8 cellular contexts compared by ENCODE assay signal in the genomic region with DNA sequence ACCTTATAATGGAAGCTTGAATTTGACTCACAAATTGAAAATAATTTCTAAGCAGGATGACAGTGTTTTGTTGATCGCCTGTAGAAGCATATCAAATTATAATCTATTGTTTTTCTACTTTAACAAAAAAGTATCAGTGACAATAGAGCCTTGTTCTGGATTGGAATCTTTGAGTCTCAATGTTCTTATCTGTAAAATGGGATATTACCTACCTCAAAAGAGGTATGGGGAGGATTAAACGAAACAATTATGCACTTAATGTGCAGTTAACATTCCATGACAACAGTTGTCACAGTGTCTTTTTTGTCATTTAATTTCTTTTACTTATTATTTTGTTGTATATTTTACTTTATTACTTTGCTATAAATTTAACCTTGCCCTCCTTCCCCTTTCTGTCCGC. TPM values are rescaled to one million over a fixed set of nuclear protein-coding genes. Genes with fewer than 3 reads are reported as not detected.
A peak's percentile ranks its signal among the peaks of the same experiment; 100 is the strongest.
DNase-seq lines count a peak whose midpoint lies in the region; ATAC-seq, FAIRE-seq and TF ChIP-seq lines count a peak whose summit lies in the region.

No MANE protein-coding gene starts in this region.

- no peak overlapping the region for H2BK120ac ChIP-seq in mesendoderm (ENCODE audit: low read depth, low read length)

- no peaks in the 10 kb centered on the region for H4K20me1 ChIP-seq in GM12878 (ENCODE audit: control insufficient read depth, insufficient read depth)

- no peak overlapping the region for H4K5ac ChIP-seq in mesendoderm (ENCODE audit: low read length)

- in situ Hi-C loops in GM12878 (cut with MboI), result no loop called here

- FAIRE-seq in GM12878 (lab: Jason Lieb, UNC), result no peak

- peaks cover 46% of the 10 kb centered on the region for H3K79me2 ChIP-seq in GM12878 (ENCODE audit: control insufficient read depth, insufficient read depth, low read length)
- H3K79me2 ChIP-seq in mesendoderm (ENCODE audit: control insufficient read depth, insufficient read depth, low read length), result peaks cover 15% of the 10 kb centered on the region

- no TSS peak for BruUV-seq in GM12878 (replicated peaks; lab: Mats Ljungman, UMichigan)

- H3K4me3 ChIP-seq in cardiac muscle cell (peak overlapping the region; percentile 91), GM12878 (peak overlapping the region; percentile 89), mesendoderm (ENCODE audit: low read length) (peak overlapping the region; percentile 67), urinary bladder (ENCODE audit: low read depth, low read length) (peak overlapping the region; percentile 95)

- peaks cover 4% of the 10 kb centered on the region for H3K79me1 ChIP-seq in mesendoderm (ENCODE audit: low read length)

- peak overlapping the region; percentile 97 for H3K56ac ChIP-seq in mesendoderm (ENCODE audit: low read length)

- no peak overlapping the region for H3K23ac ChIP-seq in mesendoderm (ENCODE audit: low read length)

- WGBS in GM12878 (ENCODE audit: insufficient coverage, insufficient replicate concordance, low lambda C conversion rate, missing lambda C conversion rate), result 45% methylated on average over 3 of the region's 3 CpGs
- WGBS in mesendoderm (ENCODE audit: extremely low coverage, insufficient coverage, low lambda C conversion rate), result no CpG with 5 or more reads among the region's 3 CpGs
- 76% methylated on average over 3 of the region's 3 CpGs for WGBS in urinary bladder

- peaks cover 25% of the 10 kb centered on the region for H3K4me1 ChIP-seq in cardiac muscle cell (ENCODE audit: low read depth)
- peaks cover 6% of the 10 kb centered on the region for H3K4me1 ChIP-seq in GM12878 (ENCODE audit: control insufficient read depth, insufficient read depth, low read length)
- no peaks in the 10 kb centered on the region for H3K4me1 ChIP-seq in mesendoderm (ENCODE audit: control insufficient read depth, low read depth, low read length)
- no peaks in the 10 kb centered on the region for H3K4me1 ChIP-seq in urinary bladder (ENCODE audit: insufficient read depth)

- H4K8ac ChIP-seq in mesendoderm (ENCODE audit: low read depth, low read length), result no peak overlapping the region

- H3K4me2 ChIP-seq in GM12878 (ENCODE audit: control insufficient read depth, insufficient read depth) (peak overlapping the region; percentile 91), mesendoderm (ENCODE audit: low read length) (peak overlapping the region; percentile 86)

- H3K27ac ChIP-seq in cardiac muscle cell, result peak overlapping the region; percentile 90
- H3K27ac ChIP-seq in GM12878 (ENCODE audit: control insufficient read depth, insufficient read depth), result peak overlapping the region; percentile 88; the same call in 1 of the 2 replicates
- H3K27ac ChIP-seq in mesendoderm (ENCODE audit: low read depth, low read length), result no peak overlapping the region
- no peak overlapping the region for H3K27ac ChIP-seq in urinary bladder (ENCODE audit: low read depth)

- CTCF ChIA-PET in GM12878 (lab: Yijun Ruan, JAX), result interaction anchor here (3.7 kb wide), 1 partner anchor 11 kb away, joined by 17 read pairs; no protein-coding TSS in a partner anchor

- no peak for TF ChIP-seq POLR2A in GM12878 (IDR thresholded peaks at IDR 0.05; ENCODE audit: low read depth, low read length)

- no peaks in the 10 kb centered on the region for H3K27me3 ChIP-seq in cardiac muscle cell
- H3K27me3 ChIP-seq in GM12878 (replicated peaks in 1 of 2; ENCODE audit: control insufficient read depth in 2 of 2, insufficient read depth in 2 of 2, low read length in 1 of 2), result no peaks in the 10 kb centered on the region
- no peaks in the 10 kb centered on the region for H3K27me3 ChIP-seq in mesendoderm (ENCODE audit: insufficient read depth, low read length, poor library complexity)

- H3K36me3 ChIP-seq in cardiac muscle cell (peaks cover 24% of the 10 kb centered on the region), GM12878 (ENCODE audit: control insufficient read depth in 2 of 2, insufficient read depth in 2 of 2, low read length in 1 of 2) (peaks cover 0 to 25% of the 10 kb centered on the region in 2 experiments), mesendoderm (ENCODE audit: control insufficient read depth, insufficient read depth, low read length) (no peaks in the 10 kb centered on the region), urinary bladder (ENCODE audit: insufficient read depth) (peaks cover 2% of the 10 kb centered on the region)

- H3K9me3 ChIP-seq in cardiac muscle cell (ENCODE audit: low read depth) (no peaks in the 10 kb centered on the region), GM12878 (replicated peaks; ENCODE audit: control insufficient read depth, insufficient read depth, low read length) (no peaks in the 10 kb centered on the region; the same call in 2 of the 3 replicates)

- H3K18ac ChIP-seq in mesendoderm (ENCODE audit: low read length), result no peak overlapping the region

- no peak overlapping the region for H2AFZ ChIP-seq in GM12878 (ENCODE audit: control insufficient read depth, low read depth, low read length)

- ATAC-seq in left ventricle myocardium superior (no peak), GM12878 (no peak), HG02840 (IDR thresholded peaks at IDR 0.05; ENCODE audit: low FRiP score, unreplicated experiment) (no peak)

- no peak overlapping the region for H3K4ac ChIP-seq in mesendoderm (ENCODE audit: low read depth, low read length)

- no peak for TF ChIP-seq EP300 in GM12878 (IDR thresholded peaks at IDR 0.05; ENCODE audit: borderline replicate concordance in 1 of 2, control insufficient read depth in 1 of 2, low read depth in 2 of 2, low read length in 2 of 2)

- H3K9ac ChIP-seq in GM12878 (ENCODE audit: control insufficient read depth, insufficient read depth, low read length), result peak overlapping the region; percentile 92
- peak overlapping the region; percentile 83 for H3K9ac ChIP-seq in mesendoderm (ENCODE audit: low read length)

- DNase-seq in cardiac muscle cell (ENCODE audit: low read depth in 1 of 2, low spot score in 1 of 2) (no peak), left ventricle myocardium superior (no peak), GM12878 (ENCODE audit: low read depth, low spot score) (no peak), mesendoderm (no peak), HK-2 (ENCODE audit: unreplicated experiment) (no peak)
- no peak for DNase-seq in activated CD4-positive, CD25-positive, alpha-beta regulatory T cell treated with anti-CD3 and anti-CD28 coated beads, Interleukin-2, amount 50 U/mL, for 72 hours

- SMC1A ChIA-PET in GM12878 (lab: Charles Lee; ENCODE audit: uncharacterized antibody, unreplicated experiment), result no interaction called here

- POLR2A ChIA-PET in GM12878 (lab: Charles Lee), result interaction anchor here (0.5 kb wide), 1 partner anchor 1107 kb away, joined by 3 read pairs; no protein-coding TSS in a partner anchor

- TF ChIP-seq CTCF in cardiac muscle cell (IDR thresholded peaks at IDR 0.05; ENCODE audit: low read depth, low read length) (no peak), GM12878 (IDR thresholded peaks at IDR 0.05 in 2 of 3, conservative IDR thresholded peaks at IDR 0.05 in 1 of 3; ENCODE audit: control insufficient read depth in 2 of 3, extremely low read depth in 1 of 3, insufficient read depth in 1 of 3, low read depth in 3 of 3, low read length in 3 of 3) (no peak)

- intact Hi-C loops in left ventricle myocardium superior (cut with micrococcal nuclease), result no loop called here
- intact Hi-C loops in GM12878 (cut with micrococcal nuclease; ENCODE audit: unreplicated experiment), result loop anchor here (10.0 kb wide), 1 partner anchor 484 kb away; no protein-coding TSS in a partner anchor

- RAD21 ChIA-PET in GM12878 (lab: Charles Lee; ENCODE audit: unreplicated experiment), result no interaction called here

- no peak for TF ChIP-seq RAD21 in GM12878 (IDR thresholded peaks at IDR 0.05; ENCODE audit: insufficient read depth, low read depth, low read length)

- no peak overlapping the region for H2BK15ac ChIP-seq in mesendoderm (replicated peaks; ENCODE audit: low read depth)

- no peak overlapping the region for H2AK5ac ChIP-seq in mesendoderm (ENCODE audit: low read length)

- H2BK5ac ChIP-seq in mesendoderm (ENCODE audit: low read length), result no peak overlapping the region

TF ChIP-seq in GM12878, 131 proteins besides CTCF, POLR2A, EP300 and RAD21 (continues in another document):
- no peak for TF ChIP-seq IKZF1 (conservative IDR thresholded peaks at IDR 0.05)
- TF ChIP-seq ZNF24 (IDR thresholded peaks at IDR 0.05), result no peak
- TF ChIP-seq MEF2B (IDR thresholded peaks at IDR 0.05; ENCODE audit: partially characterized antibody, poor library complexity, severe bottlenecking), result no peak
- TF ChIP-seq CREB1 (IDR thresholded peaks at IDR 0.05; ENCODE audit: low read depth), result no peak

RNA-seq across cellular contexts. Expression of a gene that starts 1.1 kb away (rescaled TPM):
- 60.6 and 129 TPM in 2 replicates for total RNA-seq in cardiac muscle cell
- 309 and 332 TPM in 2 replicates for polyA plus RNA-seq in cardiac muscle cell
- 225 TPM for total RNA-seq in left ventricle myocardium superior
- total RNA-seq in GM12878 (2013; cell fraction: nucleolus; rRNA removed), result 47.2 and 48.0 TPM in 2 replicates
- 336 and 339 TPM in 2 replicates for total RNA-seq in GM12878 (2014; rRNA removed)
- total RNA-seq in GM12878 (2014; rRNA removed; fragmentation: Illumina TruSeq; extraction: Trizol), result 385 and 416 TPM in 2 replicates
- total RNA-seq in GM12878 (2021), result 248 and 265 TPM in 2 replicates
- 131 TPM for polyA plus RNA-seq in GM12878 (2011; ENCODE audit: low read depth)
- 333 and 409 TPM in 2 replicates for polyA plus RNA-seq in GM12878 (2011; rRNA removed)
- 73.1 and 85.9 TPM in 2 replicates for polyA plus RNA-seq in GM12878 (2011; cell fraction: cytosol; rRNA removed)
- 93.8 and 105 TPM in 2 replicates for polyA plus RNA-seq in GM12878 (2011; cell fraction: nucleus; rRNA removed)
- 275 and 280 TPM in 2 replicates for polyA plus RNA-seq in GM12878 (2012)
- polyA plus RNA-seq in GM12878 (2014; fragmentation: Illumina TruSeq; extraction: Trizol), result 331 and 366 TPM in 2 replicates
- polyA plus RNA-seq in GM12878 (2014; fragmentation: Nextera tagmentation; extraction: Ambion mirVana), result 100 to 1,000 TPM; 358 to 395 TPM
- polyA plus RNA-seq in GM12878 (2014; rRNA removed), result 328 and 371 TPM in 2 replicates
- 100 to 1,000 TPM; 512 to 540 TPM for polyA plus RNA-seq in GM12878 (2016; fragmentation: Nextera tagmentation; extraction: Ambion mirVana)
- 56.6 and 115 TPM in 2 replicates for polyA minus RNA-seq in GM12878 (2011; rRNA and poly(A)+ RNA removed)
- 114 and 128 TPM in 2 replicates for polyA minus RNA-seq in GM12878 (2011; cell fraction: cytosol; rRNA and poly(A)+ RNA removed)
- polyA minus RNA-seq in GM12878 (2011; cell fraction: nucleus; rRNA and poly(A)+ RNA removed), result 34.3 and 53.4 TPM in 2 replicates
- polyA plus RNA-seq in mesendoderm (2013, experiment 1 of 2), result 801 TPM
- 797 TPM for polyA plus RNA-seq in mesendoderm (2013, experiment 2 of 2)
- total RNA-seq in urinary bladder, result 166 TPM
- 114 TPM for polyA plus RNA-seq in urinary bladder

Comparison
In these comparisons a context has a peak if more than half of its experiments do, and no peak if none do; other contexts are left out.
1. H3K27ac ChIP-seq: peak in cardiac muscle cell (single experiment) and GM12878 (single experiment); none in mesendoderm (single experiment) and urinary bladder (single experiment).
2. Peak in every context shown above with its lines, with median percentiles within 50 percentile points of each other: H3K4me3 ChIP-seq.